ENCODE assay signal across 21 cellular contexts in genomic region chr20:50101900-50102299, GRCh38. TPM values are rescaled to one million over a fixed set of nuclear protein-coding genes. Genes with fewer than 3 reads are reported as not detected.
A peak's percentile ranks its signal among the peaks of the same experiment; 100 is the strongest.
DNase-seq lines count a peak whose midpoint lies in the region; ATAC-seq and TF ChIP-seq lines count a peak whose summit lies in the region.
"Had no signal": no experiment of that assay in that cellular context is flagged by ENCODE, and none has a peak within 500 bp of the region (broad histone marks: within the 10 kb centered on the region; RNA-seq: fewer than 3 reads in every experiment).

No MANE protein-coding gene starts in this region.

- peaks cover 26% of the 10 kb centered on the region for H3K4me1 ChIP-seq in IMR-90 (ENCODE audit: control insufficient read depth, insufficient read depth, low read length)
- peaks cover 7% of the 10 kb centered on the region for H3K4me1 ChIP-seq in endodermal cell (ENCODE audit: control insufficient read depth, insufficient read depth, low read length)
- H3K4me1 ChIP-seq in trophoblast cell (ENCODE audit: control insufficient read depth in 1 of 2, insufficient read depth in 2 of 2, low read length in 2 of 2): peaks cover 14 to 15% of the 10 kb centered on the region in 2 experiments

- no peak for ATAC-seq in IMR-90 (ENCODE audit: low read depth)
- ATAC-seq: foreskin keratinocyte had no signal

- H3K4me3 Mint-ChIP-seq in activated CD4-positive, alpha-beta memory T cell treated with anti-CD3 and anti-CD28 coated beads for 36 hours: no peak overlapping the region
- H3K4me3 Mint-ChIP-seq in activated CD4-positive, alpha-beta memory T cell treated with anti-CD3 and anti-CD28 coated beads, Interleukin-2, amount 10 ng/mL, durations not matched to agents 7 days and 5 days: no peak overlapping the region
- no peak overlapping the region for H3K4me3 Mint-ChIP-seq in endodermal cell

- BruUV-seq in IMR-90 (replicated peaks; lab: Mats Ljungman, UMichigan): no TSS peak

- CTCF ChIA-PET in activated CD4-positive, alpha-beta memory T cell treated with anti-CD3 and anti-CD28 coated beads for 36 hours (lab: Charles Lee): interaction anchor here (0.9 to 2.9 kb wide), 4 partner anchors 16 to 123 kb away, joined by 3 to 12 read pairs (median 6); no protein-coding TSS in a partner anchor
- CTCF ChIA-PET in activated CD4-positive, alpha-beta memory T cell treated with anti-CD3 and anti-CD28 coated beads, Interleukin-2, amount 10 ng/mL, durations not matched to agents 7 days and 5 days (lab: Charles Lee): interaction anchor here (1.0 to 2.8 kb wide), 2 partner anchors 31 to 123 kb away, joined by 3 to 12 read pairs; no protein-coding TSS in a partner anchor
- CTCF ChIA-PET in IMR-90 (lab: Yijun Ruan, JAX): interaction anchor here (0.9 kb wide), 1 partner anchor 30 kb away, joined by 3 read pairs; no protein-coding TSS in a partner anchor

- H3K4me2 ChIP-seq in IMR-90 (ENCODE audit: low read depth, low read length): no peak overlapping the region
- no peak overlapping the region for H3K4me2 ChIP-seq in trophoblast cell (ENCODE audit: low read length)
- H3K4me2 ChIP-seq: PC-9 had no signal

- peaks cover 81% of the 10 kb centered on the region for H4K20me1 ChIP-seq in IMR-90 (ENCODE audit: insufficient read depth, low read length)

- H3K23ac ChIP-seq in IMR-90 (ENCODE audit: low read depth, low read length): peak overlapping the region; percentile 65
- H3K23ac ChIP-seq in trophoblast cell (ENCODE audit: low read length): no peak overlapping the region

- H3K18ac ChIP-seq in IMR-90 (ENCODE audit: low read depth, low read length) (no peak overlapping the region), trophoblast cell (ENCODE audit: low read length) (no peak overlapping the region)

- no peaks in the 10 kb centered on the region for H3K27me3 Mint-ChIP-seq in activated CD4-positive, alpha-beta memory T cell treated with anti-CD3 and anti-CD28 coated beads for 36 hours
- no peaks in the 10 kb centered on the region for H3K27me3 Mint-ChIP-seq in activated CD4-positive, alpha-beta memory T cell treated with anti-CD3 and anti-CD28 coated beads, Interleukin-2, amount 10 ng/mL, durations not matched to agents 7 days and 5 days
- no peaks in the 10 kb centered on the region for H3K27me3 Mint-ChIP-seq in endodermal cell (ENCODE audit: insufficient read depth)

- H3K79me1 ChIP-seq in IMR-90 (ENCODE audit: low read depth in 1 of 2, low read length in 2 of 2): peaks cover 5 to 62% of the 10 kb centered on the region in 2 experiments
- peaks cover 5% of the 10 kb centered on the region for H3K79me1 ChIP-seq in trophoblast cell (ENCODE audit: low read length)

- peak overlapping the region; percentile 8 for H3K27ac Mint-ChIP-seq in activated CD4-positive, alpha-beta memory T cell treated with anti-CD3 and anti-CD28 coated beads for 36 hours
- no peak overlapping the region for H3K27ac Mint-ChIP-seq in activated CD4-positive, alpha-beta memory T cell treated with anti-CD3 and anti-CD28 coated beads, Interleukin-2, amount 10 ng/mL, durations not matched to agents 7 days and 5 days
- peak overlapping the region; percentile 49 for H3K27ac Mint-ChIP-seq in endodermal cell

- H2BK15ac ChIP-seq in IMR-90 (ENCODE audit: low read depth, low read length): no peak overlapping the region

- no peak overlapping the region for H4K12ac ChIP-seq in trophoblast cell (ENCODE audit: low read depth, low read length)

- TF ChIP-seq CTCF in IMR-90 (conservative IDR thresholded peaks at IDR 0.05; ENCODE audit: low read depth, low read length) (no peak), endodermal cell (conservative IDR thresholded peaks at IDR 0.05) (no peak)

- H2BK20ac ChIP-seq in IMR-90 (ENCODE audit: low read depth, low read length): no peak overlapping the region

- no peaks in the 10 kb centered on the region for H3K9me3 ChIP-seq in IMR-90 (ENCODE audit: control insufficient read depth, insufficient read depth, low read length)
- no peaks in the 10 kb centered on the region for H3K9me3 ChIP-seq in endodermal cell (ENCODE audit: control insufficient read depth, low read length)
- H3K9me3 ChIP-seq in trophoblast cell (ENCODE audit: insufficient read depth, low read depth, low read length): no peaks in the 10 kb centered on the region
- H3K9me3 ChIP-seq: sigmoid colon, tibial artery had no signal

- H2AK5ac ChIP-seq in IMR-90 (ENCODE audit: low read depth, low read length): 0 out of 2 replicates have a peak overlapping the region, but pooled peaks have one; percentile 1
- H2AK5ac ChIP-seq in trophoblast cell (ENCODE audit: low read length): no peak overlapping the region

- in situ Hi-C loops in IMR-90 (cut with MboI; ENCODE audit: low sequenced_read_pairs): no loop called here

- H2BK120ac ChIP-seq in IMR-90 (ENCODE audit: low read depth, low read length) (no peak overlapping the region), trophoblast cell (ENCODE audit: insufficient read depth, low read length, poor library complexity) (no peak overlapping the region)

- no peak for TF ChIP-seq POLR2A in IMR-90 (IDR thresholded peaks at IDR 0.05; ENCODE audit: low read depth, low read length)

- H3K9ac ChIP-seq in IMR-90 (ENCODE audit: low read depth, low read length): no peak overlapping the region
- no peak overlapping the region for H3K9ac ChIP-seq in endodermal cell (ENCODE audit: extremely low read depth, low read length, poor library complexity, severe bottlenecking)
- H3K9ac ChIP-seq in trophoblast cell (ENCODE audit: low read length): no peak overlapping the region

- peaks cover 22% of the 10 kb centered on the region for H3K79me2 ChIP-seq in trophoblast cell (ENCODE audit: control insufficient read depth, insufficient read depth, low read length, poor library complexity)

- H3K27me3 ChIP-seq in IMR-90 (ENCODE audit: control insufficient read depth, insufficient read depth, low read length): no peaks in the 10 kb centered on the region
- H3K27me3 ChIP-seq in endodermal cell (ENCODE audit: control insufficient read depth, insufficient read depth, low read length, poor library complexity, severe bottlenecking): no peaks in the 10 kb centered on the region
- no peaks in the 10 kb centered on the region for H3K27me3 ChIP-seq in trophoblast cell (ENCODE audit: insufficient read depth, low read length)
- H3K27me3 ChIP-seq: foreskin keratinocyte, sigmoid colon, tibial artery had no signal

- H4K91ac ChIP-seq in IMR-90 (ENCODE audit: insufficient read depth, low read depth, low read length): no peak overlapping the region
- H4K91ac ChIP-seq in trophoblast cell (ENCODE audit: low read depth, low read length): no peak overlapping the region

- H3K4ac ChIP-seq in IMR-90 (ENCODE audit: low read depth, low read length) (no peak overlapping the region), trophoblast cell (ENCODE audit: low read depth, low read length) (peak overlapping the region; percentile 22)

- POLR2A ChIA-PET in activated CD4-positive, alpha-beta memory T cell treated with anti-CD3 and anti-CD28 coated beads for 36 hours (lab: Charles Lee): no interaction called here
- POLR2A ChIA-PET in activated CD4-positive, alpha-beta memory T cell treated with anti-CD3 and anti-CD28 coated beads, Interleukin-2, amount 10 ng/mL, durations not matched to agents 7 days and 5 days (lab: Charles Lee): no interaction called here
- POLR2A ChIA-PET in IMR-90 (lab: Charles Lee; ENCODE audit: unreplicated experiment): no interaction called here

- H2BK12ac ChIP-seq in trophoblast cell (ENCODE audit: low read length): no peak overlapping the region

- no CpG with 5 or more reads among the region's 4 CpGs for WGBS in IMR-90 (ENCODE audit: extremely low coverage in 2 of 2, insufficient read length in 1 of 2), 2 experiments
- WGBS in endodermal cell (ENCODE audit: insufficient coverage in 1 of 2, insufficient read length in 1 of 2), 2 experiments: 86 to 94% methylated on average over 3 to 4 of the region's 4 CpGs
- no CpG with 5 or more reads among the region's 4 CpGs for WGBS in trophoblast cell (ENCODE audit: extremely low coverage, insufficient coverage, insufficient read length)

- intact Hi-C loops in activated CD4-positive, alpha-beta memory T cell treated with anti-CD3 and anti-CD28 coated beads for 36 hours (cut with micrococcal nuclease): no loop called here
- intact Hi-C loops in IMR-90 (cut with micrococcal nuclease): no loop called here

- peak overlapping the region; percentile 5; the same call in 1 of the 2 replicates for H3K27ac ChIP-seq in IMR-90 (ENCODE audit: insufficient read depth, low read length)
- no peak overlapping the region for H3K27ac ChIP-seq in endodermal cell (ENCODE audit: low read depth, low read length)
- H3K27ac ChIP-seq in trophoblast cell (ENCODE audit: low read depth, low read length): no peak overlapping the region
- H3K27ac ChIP-seq: C4-2B, foreskin keratinocyte, tibial artery, WERI-Rb-1 had no signal

- H3K14ac ChIP-seq in IMR-90 (replicated peaks; ENCODE audit: low read depth, low read length) (peak overlapping the region; percentile 42; the same call in 1 of the 2 replicates), trophoblast cell (ENCODE audit: low read length) (no peak overlapping the region)

- H3K4me1 Mint-ChIP-seq in activated CD4-positive, alpha-beta memory T cell treated with anti-CD3 and anti-CD28 coated beads for 36 hours (ENCODE audit: low read depth): peaks cover 49% of the 10 kb centered on the region
- peaks cover 46% of the 10 kb centered on the region for H3K4me1 Mint-ChIP-seq in activated CD4-positive, alpha-beta memory T cell treated with anti-CD3 and anti-CD28 coated beads, Interleukin-2, amount 10 ng/mL, durations not matched to agents 7 days and 5 days
- peaks cover 29% of the 10 kb centered on the region for H3K4me1 Mint-ChIP-seq in endodermal cell

- H3K9me1 ChIP-seq in IMR-90 (ENCODE audit: insufficient read depth, low read length): peaks cover 26% of the 10 kb centered on the region

- peaks cover 6% of the 10 kb centered on the region for H3K36me3 ChIP-seq in IMR-90 (ENCODE audit: control insufficient read depth, insufficient read depth, low read length)
- H3K36me3 ChIP-seq in endodermal cell (ENCODE audit: control insufficient read depth, insufficient read depth, low read length): peaks cover 5% of the 10 kb centered on the region
- H3K36me3 ChIP-seq in trophoblast cell (ENCODE audit: control insufficient read depth in 1 of 2, insufficient read depth in 2 of 2, low read length in 2 of 2): peaks cover 0 to 4% of the 10 kb centered on the region in 2 experiments
- H3K36me3 ChIP-seq: sigmoid colon, tibial artery had no signal

- no peak overlapping the region for H4K5ac ChIP-seq in IMR-90 (ENCODE audit: low read depth, low read length)

- no peak for TF ChIP-seq RAD21 in IMR-90 (IDR thresholded peaks at IDR 0.05; ENCODE audit: low read length)

- DNase-seq in activated CD4-positive, alpha-beta memory T cell treated with anti-CD3 and anti-CD28 coated beads for 36 hours: no peak
- DNase-seq in activated CD4-positive, alpha-beta memory T cell treated with anti-CD3 and anti-CD28 coated beads, Interleukin-2, amount 10 ng/mL, durations not matched to agents 7 days and 5 days: no peak
- no peak for DNase-seq in IMR-90
- no peak for DNase-seq in endodermal cell
- no peak for DNase-seq in trophoblast cell
- DNase-seq in NCI-H345 (lab: John Stamatoyannopoulos, UW): no peak
- DNase-seq in SHP77 (lab: John Stamatoyannopoulos, UW): no peak
- no peak for DNase-seq in SW480 (ENCODE audit: low spot score)
- DNase-seq: 8988T; caudate nucleus; foreskin keratinocyte; GOT3; mammary epithelial cell; NCI-H1694 treated with DMSO at 0.1 percent for 48 hours; NCI-H446 treated with DMSO at 0.1 percent for 48 hours; PC-9; sigmoid colon; stimulated activated CD4-positive, alpha-beta T cell treated with anti-CD3 and anti-CD28 coated beads, Interleukin-4, amount 100 ng/mL, for 24 hours; tibial artery; WERI-Rb-1 had no signal

- dilution Hi-C loops in IMR-90 (cut with HindIII; ENCODE audit: low sequenced_read_pairs, unreplicated experiment): no loop called here

- H2BK5ac ChIP-seq in IMR-90 (ENCODE audit: low read depth, low read length, poor library complexity, severe bottlenecking) (no peak overlapping the region), trophoblast cell (ENCODE audit: low read depth, low read length, poor library complexity) (no peak overlapping the region)

- no peak overlapping the region for H2AK9ac ChIP-seq in IMR-90 (replicated peaks; ENCODE audit: low read depth, low read length, poor library complexity)

- H3K36me3 Mint-ChIP-seq in activated CD4-positive, alpha-beta memory T cell treated with anti-CD3 and anti-CD28 coated beads for 36 hours: peaks cover 12% of the 10 kb centered on the region
- H3K36me3 Mint-ChIP-seq in activated CD4-positive, alpha-beta memory T cell treated with anti-CD3 and anti-CD28 coated beads, Interleukin-2, amount 10 ng/mL, durations not matched to agents 7 days and 5 days (ENCODE audit: low read depth): peaks cover 34% of the 10 kb centered on the region
- H3K36me3 Mint-ChIP-seq in endodermal cell (ENCODE audit: low read depth): peaks cover 10% of the 10 kb centered on the region

- H3K4me3 ChIP-seq in IMR-90 (ENCODE audit: insufficient read depth, low read depth, low read length) (no peak overlapping the region), endodermal cell (ENCODE audit: low read length) (no peak overlapping the region), trophoblast cell (ENCODE audit: low read depth, low read length) (no peak overlapping the region)
- H3K4me3 ChIP-seq: PC-9, sigmoid colon, tibial artery had no signal

- no peaks in the 10 kb centered on the region for H3K9me3 Mint-ChIP-seq in activated CD4-positive, alpha-beta memory T cell treated with anti-CD3 and anti-CD28 coated beads for 36 hours
- no peaks in the 10 kb centered on the region for H3K9me3 Mint-ChIP-seq in activated CD4-positive, alpha-beta memory T cell treated with anti-CD3 and anti-CD28 coated beads, Interleukin-2, amount 10 ng/mL, durations not matched to agents 7 days and 5 days
- no peaks in the 10 kb centered on the region for H3K9me3 Mint-ChIP-seq in endodermal cell

- no peak overlapping the region for H3K56ac ChIP-seq in IMR-90 (ENCODE audit: extremely low read depth, insufficient read depth, low read length)

- H2AFZ ChIP-seq in IMR-90 (replicated peaks; ENCODE audit: low read length, poor library complexity) (no peak overlapping the region), trophoblast cell (ENCODE audit: insufficient read depth, low read length, poor library complexity) (no peak overlapping the region)
- H2AFZ ChIP-seq: PC-9 had no signal

- H4K8ac ChIP-seq in IMR-90 (ENCODE audit: low read depth in 2 of 2, low read length in 2 of 2) (no peak overlapping the region), trophoblast cell (ENCODE audit: low read depth, low read length) (no peak overlapping the region)

RNA-seq across cellular contexts. Expression of gene UBE2V1, which starts 11.1 kb away (rescaled TPM):
- total RNA-seq in activated CD4-positive, alpha-beta memory T cell treated with anti-CD3 and anti-CD28 coated beads for 36 hours: 100 to 1,000 TPM; 167 to 172 TPM
- total RNA-seq in activated CD4-positive, alpha-beta memory T cell treated with anti-CD3 and anti-CD28 coated beads, Interleukin-2, amount 10 ng/mL, durations not matched to agents 7 days and 5 days: 100 to 1,000 TPM; 153 to 154 TPM
- total RNA-seq in IMR-90 (2012; rRNA removed) (20.1 and 41.4 TPM in 2 replicates), endodermal cell (100 to 1,000 TPM; 165 to 168 TPM)
- 128 and 138 TPM in 2 replicates for polyA plus RNA-seq in IMR-90 (2012; rRNA removed)
- polyA plus RNA-seq in IMR-90 (2012; cell fraction: cytosol; rRNA removed): 46.2 and 74.3 TPM in 2 replicates
- 37.1 and 141 TPM in 2 replicates for polyA plus RNA-seq in IMR-90 (2012; cell fraction: nucleus; rRNA removed; ENCODE audit: low replicate concordance)
- 148 TPM for polyA plus RNA-seq in endodermal cell (2013, experiment 1 of 2)
- 147 TPM for polyA plus RNA-seq in endodermal cell (2013, experiment 2 of 2)
- polyA plus RNA-seq in trophoblast cell (2013): 238 and 250 TPM in 2 replicates

RNA-seq across cellular contexts. Expression of gene PEDS1, which starts 51.6 kb away (rescaled TPM):
- total RNA-seq in activated CD4-positive, alpha-beta memory T cell treated with anti-CD3 and anti-CD28 coated beads for 36 hours: 10 to 100 TPM; 15.0 to 16.9 TPM
- total RNA-seq in activated CD4-positive, alpha-beta memory T cell treated with anti-CD3 and anti-CD28 coated beads, Interleukin-2, amount 10 ng/mL, durations not matched to agents 7 days and 5 days: 10 to 100 TPM; 30.3 to 32.3 TPM
- total RNA-seq in IMR-90 (2012; rRNA removed) (24.0 and 25.3 TPM in 2 replicates), endodermal cell (10 to 100 TPM; 28.0 to 30.9 TPM)
- 59.9 and 67.6 TPM in 2 replicates for polyA plus RNA-seq in IMR-90 (2012; rRNA removed)
- polyA plus RNA-seq in IMR-90 (2012; cell fraction: cytosol; rRNA removed): 26.9 and 58.5 TPM in 2 replicates
- 24.5 and 45.9 TPM in 2 replicates for polyA plus RNA-seq in IMR-90 (2012; cell fraction: nucleus; rRNA removed; ENCODE audit: low replicate concordance)
- 27.7 TPM for polyA plus RNA-seq in endodermal cell (2013, experiment 1 of 2)
- polyA plus RNA-seq in endodermal cell (2013, experiment 2 of 2): 22.7 TPM
- 132 and 134 TPM in 2 replicates for polyA plus RNA-seq in trophoblast cell (2013)
